1 cellular context compared by ENCODE assay signal in genomic region chr10:72259491-72260214, GRCh38.
TF ChIP-seq lines count a peak whose summit lies in the region.

No MANE protein-coding gene starts in this region.

TF ChIP-seq in IMR-90, 13 proteins besides CTCF, POLR2A, EP300 and RAD21:
- TF ChIP-seq NFE2L2 (IDR thresholded peaks at IDR 0.05; ENCODE audit: low read depth, low read length) = no peak
- no peak for TF ChIP-seq MXI1 (IDR thresholded peaks at IDR 0.05; ENCODE audit: borderline replicate concordance, low read depth, low read length)
- no peak for TF ChIP-seq CHD1 (IDR thresholded peaks at IDR 0.05; ENCODE audit: low read depth, low read length)
- TF ChIP-seq MAFK (IDR thresholded peaks at IDR 0.05; ENCODE audit: low read depth, low read length) = no peak
- TF ChIP-seq BHLHE40 (IDR thresholded peaks at IDR 0.05; ENCODE audit: low read depth, low read length) = no peak
- no peak for TF ChIP-seq MAZ (IDR thresholded peaks at IDR 0.05; ENCODE audit: borderline replicate concordance, low read depth, low read length)
- no peak for TF ChIP-seq USF2 (IDR thresholded peaks at IDR 0.05; ENCODE audit: low read depth, low read length)
- TF ChIP-seq RCOR1 (IDR thresholded peaks at IDR 0.05; ENCODE audit: insufficient replicate concordance, low read length) = no peak
- no peak for TF ChIP-seq FOS (IDR thresholded peaks at IDR 0.05; ENCODE audit: low read depth, low read length)
- TF ChIP-seq CEBPB (IDR thresholded peaks at IDR 0.05; ENCODE audit: low read depth, low read length) = no peak
- TF ChIP-seq, protein P1, sequence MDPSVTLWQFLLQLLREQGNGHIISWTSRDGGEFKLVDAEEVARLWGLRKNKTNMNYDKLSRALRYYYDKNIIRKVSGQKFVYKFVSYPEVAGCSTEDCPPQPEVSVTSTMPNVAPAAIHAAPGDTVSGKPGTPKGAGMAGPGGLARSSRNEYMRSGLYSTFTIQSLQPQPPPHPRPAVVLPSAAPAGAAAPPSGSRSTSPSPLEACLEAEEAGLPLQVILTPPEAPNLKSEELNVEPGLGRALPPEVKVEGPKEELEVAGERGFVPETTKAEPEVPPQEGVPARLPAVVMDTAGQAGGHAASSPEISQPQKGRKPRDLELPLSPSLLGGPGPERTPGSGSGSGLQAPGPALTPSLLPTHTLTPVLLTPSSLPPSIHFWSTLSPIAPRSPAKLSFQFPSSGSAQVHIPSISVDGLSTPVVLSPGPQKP (IDR thresholded peaks at IDR 0.05; ENCODE audit: borderline replicate concordance, low read depth, low read length) = no peak
- no peak for TF ChIP-seq SMC3 (IDR thresholded peaks at IDR 0.05; ENCODE audit: low read depth, low read length)
- TF ChIP-seq RFX5 (IDR thresholded peaks at IDR 0.05; ENCODE audit: low read depth, low read length) = no peak
